Comparison of ENCODE assay signal across 1 cellular context in the genomic region with DNA sequence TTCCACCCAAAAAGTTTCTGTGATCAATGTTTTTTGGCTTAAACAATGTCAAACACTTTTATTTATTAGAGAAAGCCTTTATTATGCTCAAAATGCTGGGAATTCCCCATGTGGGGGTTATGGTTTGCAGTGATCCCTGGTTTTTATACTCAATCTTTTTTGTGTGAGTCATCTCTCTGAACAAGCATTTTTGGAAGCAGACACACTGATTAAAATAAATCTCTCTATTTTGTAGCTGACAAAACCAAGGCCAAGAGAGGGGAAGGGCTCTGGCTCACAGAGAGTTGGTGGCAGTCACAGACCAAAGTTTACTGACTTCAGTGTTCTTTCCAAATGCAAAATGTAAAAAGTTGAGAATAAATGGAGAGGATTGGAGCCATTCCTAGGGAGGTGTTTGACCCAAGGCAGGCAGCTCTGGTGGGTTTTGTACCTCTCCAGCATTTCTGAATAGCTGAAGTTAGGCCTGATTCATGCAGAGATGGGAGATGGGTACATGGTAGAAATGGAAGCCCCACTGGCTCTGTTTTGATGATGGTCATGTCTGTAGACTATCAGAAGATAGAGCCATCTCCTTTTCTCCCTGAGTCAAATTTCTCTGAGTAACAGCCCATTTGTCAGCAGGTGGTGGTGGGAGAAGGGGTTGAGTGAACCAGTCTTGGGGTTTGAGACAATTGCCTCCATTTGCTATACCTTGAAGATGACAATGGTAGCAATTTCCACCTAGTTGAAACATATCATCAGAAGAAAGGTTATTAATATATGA.
A peak's percentile ranks its signal among the peaks of the same experiment; 100 is the strongest.
TF ChIP-seq lines count a peak whose summit lies in the region.

No MANE protein-coding gene starts in this region.

TF ChIP-seq in SK-N-SH, 30 proteins besides CTCF, POLR2A, EP300 and RAD21 (continued from another document):
- no peak for TF ChIP-seq SIN3A (IDR thresholded peaks at IDR 0.05; ENCODE audit: borderline replicate concordance, low read depth, low read length)
- no peak for TF ChIP-seq GATA2 (CRISPR knock-in tag; IDR thresholded peaks at IDR 0.05)
- TF ChIP-seq MXI1 (IDR thresholded peaks at IDR 0.05; ENCODE audit: low read depth, low read length): no peak
- TF ChIP-seq MEF2A (IDR thresholded peaks at IDR 0.05; ENCODE audit: borderline replicate concordance, low read depth): peak; percentile 52; the same call in 1 of the 2 replicates
- no peak for TF ChIP-seq TAF1 (IDR thresholded peaks at IDR 0.05; ENCODE audit: borderline replicate concordance, low read depth, low read length)
- TF ChIP-seq JUND (IDR thresholded peaks at IDR 0.05): peak; percentile 91
- peak; percentile 61; the same call in 1 of the 2 replicates for TF ChIP-seq POLR2AphosphoS5 (IDR thresholded peaks at IDR 0.05; ENCODE audit: low read depth, low read length)
- no peak for TF ChIP-seq ELF1 (IDR thresholded peaks at IDR 0.05)
- TF ChIP-seq EZH2phosphoT487 (IDR thresholded peaks at IDR 0.05; ENCODE audit: borderline replicate concordance, low read depth): no peak
